ENCODE assay signal across 22 cellular contexts in genomic region chr10:4138146-4138721, GRCh38.
"Had no signal": no experiment of that assay in that cellular context is flagged by ENCODE, and none has a peak within 500 bp of the region (broad histone marks: within the 10 kb centered on the region; RNA-seq: fewer than 3 reads in every experiment).

No MANE protein-coding gene starts in this region.

- H3K27ac Mint-ChIP-seq: activated CD4-positive, alpha-beta T cell treated with anti-CD3 and anti-CD28 coated beads, Interleukin-2, amount 10 ng/mL, durations not matched to agents 7 days and 5 days; activated CD8-positive, alpha-beta T cell treated with anti-CD3 and anti-CD28 coated beads for 36 hours; activated naive CD8-positive, alpha-beta T cell; activated T-helper 2 cell treated with anti-CD3 and anti-CD28 coated beads, Interferon-gamma antibody, Interleukin-2, Interleukin-4, amounts not matched to agents 10 μg/mL and 5 μg/mL and 100 μg/mL, durations not matched to agents 14 hours and 24 hours and 36 hours; naive thymus-derived CD4-positive, alpha-beta T cell; neural progenitor cell had no signal

- H3K9me3 ChIP-seq: upper lobe of right lung had no signal

- H3K36me3 Mint-ChIP-seq: neural progenitor cell had no signal

- H3K27me3 ChIP-seq: esophagus squamous epithelium, foreskin keratinocyte, neural progenitor cell, upper lobe of right lung had no signal

- DNase-seq: activated CD4-positive, alpha-beta T cell treated with anti-CD3 and anti-CD28 coated beads, Interleukin-2, amount 10 ng/mL, durations not matched to agents 7 days and 5 days; activated CD4-positive, CD25-positive, alpha-beta regulatory T cell treated with anti-CD3 and anti-CD28 coated beads, Interleukin-2, amount 50 U/mL, for 72 hours; activated CD8-positive, alpha-beta T cell treated with anti-CD3 and anti-CD28 coated beads for 36 hours; activated naive CD4-positive, alpha-beta T cell; amygdala; cerebellar nuclear complex; esophagus squamous epithelium; foreskin keratinocyte; kidney; lower lobe of right lung; naive thymus-derived CD4-positive, alpha-beta T cell; retina; stimulated activated CD4-positive, alpha-beta T cell treated with anti-CD3 and anti-CD28 coated beads, Interleukin-12 subunit alpha, Interleukin-12 subunit beta, amount 100 ng/mL, for 4 hours; stimulated activated CD4-positive, alpha-beta T cell treated with anti-CD3 and anti-CD28 coated beads, Interleukin-4, amount 100 ng/mL, for 4 hours; stimulated activated naive CD8-positive, alpha-beta T cell treated with anti-CD3 and anti-CD28 coated beads, Interleukin-15, Interleukin-2, amounts not matched to agents 100 U/mL and 50 U/mL, for 24 hours; T-helper 1 cell; upper lobe of right lung; WERI-Rb-1 had no signal

- H3K9ac ChIP-seq: neural progenitor cell had no signal

- ATAC-seq: activated CD8-positive, alpha-beta T cell treated with anti-CD3 and anti-CD28 coated beads for 36 hours; foreskin keratinocyte; lower lobe of right lung; naive thymus-derived CD4-positive, alpha-beta T cell; stimulated activated naive CD8-positive, alpha-beta T cell treated with anti-CD3 and anti-CD28 coated beads, Interleukin-15, Interleukin-2, amounts not matched to agents 100 U/mL and 50 U/mL, for 24 hours; upper lobe of right lung had no signal

- H3K4me3 Mint-ChIP-seq: activated CD4-positive, alpha-beta T cell treated with anti-CD3 and anti-CD28 coated beads, Interleukin-2, amount 10 ng/mL, durations not matched to agents 7 days and 5 days; activated CD8-positive, alpha-beta T cell treated with anti-CD3 and anti-CD28 coated beads for 36 hours; activated naive CD8-positive, alpha-beta T cell; naive thymus-derived CD4-positive, alpha-beta T cell; neural progenitor cell had no signal

- H3K36me3 ChIP-seq: esophagus squamous epithelium, lower lobe of right lung, neural progenitor cell, upper lobe of right lung, WERI-Rb-1 had no signal

- H3K4me3 ChIP-seq: coronary artery, esophagus squamous epithelium, lower lobe of right lung, neural progenitor cell, upper lobe of right lung had no signal

- H3K27me3 Mint-ChIP-seq: activated CD8-positive, alpha-beta T cell treated with anti-CD3 and anti-CD28 coated beads for 36 hours; activated naive CD8-positive, alpha-beta T cell had no signal

- H3K4me1 ChIP-seq: foreskin keratinocyte, lower lobe of right lung, neural progenitor cell, upper lobe of right lung had no signal
